24 cellular contexts compared by ENCODE assay signal in the genomic region with DNA sequence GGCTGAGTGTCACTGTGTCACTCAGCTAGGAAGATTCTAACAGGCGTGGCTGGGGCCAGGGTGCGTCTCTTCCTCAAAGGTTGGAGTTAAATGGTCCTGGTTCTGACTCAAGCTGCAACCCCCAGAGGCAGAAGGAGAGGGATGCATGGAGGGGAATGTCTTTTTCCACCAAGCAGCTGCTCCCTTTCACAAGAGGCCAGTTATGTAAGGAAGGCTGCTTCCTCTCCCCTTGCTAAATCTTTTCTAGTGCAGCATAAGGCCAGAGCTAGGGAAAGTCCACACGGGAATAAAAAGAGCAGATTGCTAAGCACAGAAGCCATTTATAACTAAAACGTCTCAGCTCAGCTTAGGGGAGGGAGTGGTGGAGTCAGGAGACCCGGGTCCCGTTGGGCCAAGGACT. TPM values are rescaled to one million over a fixed set of nuclear protein-coding genes. Genes with fewer than 3 reads are reported as not detected.
"Had no signal": no experiment of that assay in that cellular context is flagged by ENCODE, and none has a peak within 500 bp of the region (broad histone marks: within the 10 kb centered on the region; RNA-seq: fewer than 3 reads in every experiment).

No MANE protein-coding gene starts in this region.

- H3K4me1 ChIP-seq: thyroid gland had no signal

- H3K9me3 Mint-ChIP-seq: mesothelial cell of epicardium, nephron had no signal

- H3K27ac ChIP-seq: epithelial cell of prostate, left lung, thyroid gland had no signal

- H3K4me3 ChIP-seq: left lung, thyroid gland had no signal

- DNase-seq: activated CD4-positive, CD25-positive, alpha-beta regulatory T cell treated with anti-CD3 and anti-CD28 coated beads, Interleukin-2, amount 50 U/mL, for 72 hours; activated gamma-delta T cell; anterior cingulate cortex; caudate nucleus; head of caudate nucleus; left lung; stimulated activated CD4-positive, alpha-beta T cell treated with anti-CD3 and anti-CD28 coated beads, Interleukin-12 subunit alpha, Interleukin-12 subunit beta, amount 100 ng/mL, for 4 hours; stimulated activated CD4-positive, alpha-beta T cell treated with anti-CD3 and anti-CD28 coated beads, Interleukin-1b, Interleukin-23, amount 100 ng/mL, for 48 hours; stimulated activated CD8-positive, alpha-beta memory T cell treated with anti-CD3 and anti-CD28 coated beads, Interleukin-4, amount 100 ng/mL, for 48 hours; stimulated activated naive CD4-positive, alpha-beta T cell; T-helper 1 cell; T1000; thyroid gland had no signal

- H3K4me3 Mint-ChIP-seq: mesothelial cell of epicardium, nephron had no signal

- H3K36me3 ChIP-seq: left lung, thyroid gland had no signal

- H3K9me3 ChIP-seq: left lung, thyroid gland had no signal

- H3K27me3 ChIP-seq: thyroid gland had no signal

- H3K27ac Mint-ChIP-seq: mesothelial cell of epicardium, progenitor cell of endocrine pancreas had no signal

- H3K36me3 Mint-ChIP-seq: brain, mesothelial cell of epicardium had no signal

- H3K4me1 Mint-ChIP-seq: mesothelial cell of epicardium had no signal

RNA-seq across cellular contexts. Expression of a gene that starts 10.0 kb away (rescaled TPM):
- total RNA-seq: dermis microvascular lymphatic vessel endothelial cell, fibroblast of lung, frontal cortex, kidney epithelial cell, lung microvascular endothelial cell, mesothelial cell of epicardium, omental fat pad, progenitor cell of endocrine pancreas, thyroid gland had no signal

RNA-seq across cellular contexts. Expression of a gene that starts 54.0 kb away (rescaled TPM):
- total RNA-seq: dermis microvascular lymphatic vessel endothelial cell, fibroblast of lung, kidney epithelial cell, lung microvascular endothelial cell, mesothelial cell of epicardium, progenitor cell of endocrine pancreas had no signal
